28 cellular contexts compared by ENCODE assay signal in genomic region chr4:17630228-17630627, GRCh38.
"Had no signal": no experiment of that assay in that cellular context is flagged by ENCODE, and none has a peak within 500 bp of the region (broad histone marks: within the 10 kb centered on the region; RNA-seq: fewer than 3 reads in every experiment).

No MANE protein-coding gene starts in this region.

- FAIRE-seq: keratinocyte had no signal

- H3K27me3 Mint-ChIP-seq: dendritic cell treated with granulocyte-macrophage colony-stimulating factor and Interleukin-4, amounts not matched to agents 40 ng/mL and 50 ng/mL, for 4 days; memory B cell; naive B cell; progenitor cell of endocrine pancreas; type B pancreatic cell had no signal

- H3K27me3 ChIP-seq: gastrocnemius medialis, neural progenitor cell, stomach, thyroid gland had no signal

- H3K4me3 ChIP-seq: gastrocnemius medialis, lower lobe of right lung, mucosa of descending colon, neural progenitor cell, smooth muscle cell, stomach, thyroid gland had no signal

- H3K4me1 Mint-ChIP-seq: endodermal cell, mesothelial cell of epicardium, nephron, neural progenitor cell had no signal

- H3K4me3 Mint-ChIP-seq: dendritic cell treated with granulocyte-macrophage colony-stimulating factor and Interleukin-4, amounts not matched to agents 40 ng/mL and 50 ng/mL, for 4 days; endodermal cell; memory B cell; mesothelial cell of epicardium; naive B cell; nephron; neural progenitor cell; stimulated activated effector memory CD8-positive, alpha-beta T cell treated with anti-CD3 and anti-CD28 coated beads, Interleukin-12 subunit alpha, Interleukin-12 subunit beta, amount 100 ng/mL, for 72 hours; type B pancreatic cell had no signal

- H3K79me2 ChIP-seq: parathyroid adenoma had no signal

- DNase-seq: effector CD8-positive, alpha-beta T cell; endodermal cell; foreskin fibroblast; gastrocnemius medialis; left ventricle myocardium superior; lower lobe of right lung; mucosa of descending colon; naive B cell; stimulated activated CD4-positive, alpha-beta T cell treated with anti-CD3 and anti-CD28 coated beads, Interleukin-12 subunit alpha, Interleukin-12 subunit beta, amount 100 ng/mL, for 4 hours; stimulated activated CD4-positive, alpha-beta T cell treated with anti-CD3 and anti-CD28 coated beads, Interleukin-1b, Interleukin-23, amount 100 ng/mL, for 48 hours; stimulated activated CD4-positive, alpha-beta T cell treated with anti-CD3 and anti-CD28 coated beads, Interleukin-4, amount 100 ng/mL, for 1 hour; stimulated activated naive CD4-positive, alpha-beta T cell treated with Interleukin-2 at 50 U/mL for 16 hours; stomach; thyroid gland had no signal

- ATAC-seq: esophagus mucosa; gastrocnemius medialis; left ventricle myocardium superior; lower lobe of right lung; mucosa of descending colon; sciatic nerve; stimulated activated effector memory CD8-positive, alpha-beta T cell treated with anti-CD3 and anti-CD28 coated beads, Interleukin-12 subunit alpha, Interleukin-12 subunit beta, amount 100 ng/mL, for 72 hours had no signal

- H3K27ac ChIP-seq: epithelial cell of prostate, lower lobe of right lung, neural progenitor cell, parathyroid adenoma, stomach, thyroid gland had no signal

- H3K9me3 Mint-ChIP-seq: dendritic cell treated with granulocyte-macrophage colony-stimulating factor and Interleukin-4, amounts not matched to agents 40 ng/mL and 50 ng/mL, for 4 days; endodermal cell; memory B cell; mesothelial cell of epicardium; naive B cell; nephron; neural progenitor cell; stimulated activated effector memory CD8-positive, alpha-beta T cell treated with anti-CD3 and anti-CD28 coated beads, Interleukin-12 subunit alpha, Interleukin-12 subunit beta, amount 100 ng/mL, for 72 hours; type B pancreatic cell had no signal

- H2AFZ ChIP-seq: neural progenitor cell, parathyroid adenoma had no signal

- H3K9me3 ChIP-seq: gastrocnemius medialis, lower lobe of right lung, mucosa of descending colon, stomach, thyroid gland had no signal

- H3K4me1 ChIP-seq: lower lobe of right lung, parathyroid adenoma, stomach, thyroid gland had no signal

- H3K27ac Mint-ChIP-seq: dendritic cell treated with granulocyte-macrophage colony-stimulating factor and Interleukin-4, amounts not matched to agents 40 ng/mL and 50 ng/mL, for 4 days; endodermal cell; memory B cell; mesothelial cell of epicardium; nephron; neural progenitor cell; progenitor cell of endocrine pancreas; stimulated activated effector memory CD8-positive, alpha-beta T cell treated with anti-CD3 and anti-CD28 coated beads, Interleukin-12 subunit alpha, Interleukin-12 subunit beta, amount 100 ng/mL, for 72 hours; type B pancreatic cell had no signal

- H3K4me2 ChIP-seq: neural progenitor cell, smooth muscle cell had no signal

- H3K9ac ChIP-seq: neural progenitor cell, parathyroid adenoma had no signal
